Comparison of ENCODE assay signal across 7 cellular contexts in genomic region chr2:222655406-222655747, GRCh38.
DNase-seq lines count a peak whose midpoint lies in the region; ATAC-seq and TF ChIP-seq lines count a peak whose summit lies in the region.

No MANE protein-coding gene starts in this region.

- no peaks in the 10 kb centered on the region for H3K27me3 Mint-ChIP-seq in activated naive CD8-positive, alpha-beta T cell treated with anti-CD3 and anti-CD28 coated beads, Interleukin-2, amount 50 U/mL, for 24 hours
- no peaks in the 10 kb centered on the region for H3K27me3 Mint-ChIP-seq in stimulated activated naive B cell treated with anti-CD40 and anti-IgM and Interleukin-4, amounts not matched to agents 10 μg/mL and 1 μg/mL and 100 μg/mL, for 72 hours

- peaks cover 29% of the 10 kb centered on the region for H3K36me3 Mint-ChIP-seq in activated naive CD8-positive, alpha-beta T cell treated with anti-CD3 and anti-CD28 coated beads, Interleukin-2, amount 50 U/mL, for 24 hours (ENCODE audit: low read depth)
- peaks cover 16% of the 10 kb centered on the region in 2 donors for H3K36me3 Mint-ChIP-seq in stimulated activated naive B cell treated with anti-CD40 and anti-IgM and Interleukin-4, amounts not matched to agents 10 μg/mL and 1 μg/mL and 100 μg/mL, for 72 hours

- ATAC-seq in GM18499 (IDR thresholded peaks at IDR 0.05; ENCODE audit: insufficient read depth, unreplicated experiment), result peak; percentile 2
- ATAC-seq in activated naive CD8-positive, alpha-beta T cell treated with anti-CD3 and anti-CD28 coated beads, Interleukin-2, amount 50 U/mL, for 24 hours, result peak; percentile 7
- peak; percentile 23 to 40 for ATAC-seq in stimulated activated naive B cell treated with anti-CD40 and anti-IgM and Interleukin-4, amounts not matched to agents 10 μg/mL and 1 μg/mL and 100 μg/mL, for 72 hours (replicated peaks)

- H3K27ac ChIP-seq in iPS-20b (ENCODE audit: low read length), result no peak overlapping the region

- H3K9ac ChIP-seq in iPS-20b (ENCODE audit: low read depth, low read length), result peak overlapping the region; percentile 90

- no peaks in the 10 kb centered on the region for H3K4me1 ChIP-seq in iPS-20b (ENCODE audit: insufficient read depth, low read length)

- H3K9me3 Mint-ChIP-seq in activated naive CD8-positive, alpha-beta T cell treated with anti-CD3 and anti-CD28 coated beads, Interleukin-2, amount 50 U/mL, for 24 hours, result no peaks in the 10 kb centered on the region
- no peaks in the 10 kb centered on the region for H3K9me3 Mint-ChIP-seq in stimulated activated naive B cell treated with anti-CD40 and anti-IgM and Interleukin-4, amounts not matched to agents 10 μg/mL and 1 μg/mL and 100 μg/mL, for 72 hours

- peak overlapping the region; percentile 100 for H3K27ac Mint-ChIP-seq in activated naive CD8-positive, alpha-beta T cell treated with anti-CD3 and anti-CD28 coated beads, Interleukin-2, amount 50 U/mL, for 24 hours
- H3K27ac Mint-ChIP-seq in stimulated activated naive B cell treated with anti-CD40 and anti-IgM and Interleukin-4, amounts not matched to agents 10 μg/mL and 1 μg/mL and 100 μg/mL, for 72 hours, result peak overlapping the region; percentile 100

- no peaks in the 10 kb centered on the region for H3K27me3 ChIP-seq in iPS-20b (ENCODE audit: insufficient read depth, low read length)

- H3K4me1 Mint-ChIP-seq in activated naive CD8-positive, alpha-beta T cell treated with anti-CD3 and anti-CD28 coated beads, Interleukin-2, amount 50 U/mL, for 24 hours, result peaks cover 45% of the 10 kb centered on the region
- H3K4me1 Mint-ChIP-seq in stimulated activated naive B cell treated with anti-CD40 and anti-IgM and Interleukin-4, amounts not matched to agents 10 μg/mL and 1 μg/mL and 100 μg/mL, for 72 hours, result peaks cover 22 to 43% of the 10 kb centered on the region in 2 donors

- H3K4me3 Mint-ChIP-seq in activated naive CD8-positive, alpha-beta T cell treated with anti-CD3 and anti-CD28 coated beads, Interleukin-2, amount 50 U/mL, for 24 hours, result peak overlapping the region; percentile 99
- H3K4me3 Mint-ChIP-seq in stimulated activated naive B cell treated with anti-CD40 and anti-IgM and Interleukin-4, amounts not matched to agents 10 μg/mL and 1 μg/mL and 100 μg/mL, for 72 hours, result peak overlapping the region; percentile 98 to 100

- no peaks in the 10 kb centered on the region for H3K36me3 ChIP-seq in iPS-20b (ENCODE audit: insufficient read depth, low read depth, low read length)

- DNase-seq in HFF-Myc (ENCODE audit: extremely low read depth, low read depth) (no peak), NCI-H1694 (lab: John Stamatoyannopoulos, UW) (peak; percentile 53), DMS114 treated with DMSO at 0.1 percent for 48 hours (lab: John Stamatoyannopoulos, UW; ENCODE audit: unreplicated experiment) (no peak)
- DNase-seq in activated naive CD8-positive, alpha-beta T cell treated with anti-CD3 and anti-CD28 coated beads, Interleukin-2, amount 50 U/mL, for 24 hours, result no peak
- no peak for DNase-seq in stimulated activated naive B cell treated with anti-CD40 and anti-IgM and Interleukin-4, amounts not matched to agents 10 μg/mL and 1 μg/mL and 100 μg/mL, for 72 hours

- no peaks in the 10 kb centered on the region for H3K9me3 ChIP-seq in iPS-20b (ENCODE audit: insufficient read depth, low read depth, low read length)

- no peak for TF ChIP-seq CTCF in HFF-Myc (IDR thresholded peaks at IDR 0.05; ENCODE audit: low read depth, low read length, missing control alignments)

- H3K4me3 ChIP-seq in HFF-Myc (replicated peaks; ENCODE audit: low read depth, low read length), result peak overlapping the region; percentile 86
- peak overlapping the region; percentile 95 for H3K4me3 ChIP-seq in iPS-20b (ENCODE audit: low read length)
